In the genomic region with DNA sequence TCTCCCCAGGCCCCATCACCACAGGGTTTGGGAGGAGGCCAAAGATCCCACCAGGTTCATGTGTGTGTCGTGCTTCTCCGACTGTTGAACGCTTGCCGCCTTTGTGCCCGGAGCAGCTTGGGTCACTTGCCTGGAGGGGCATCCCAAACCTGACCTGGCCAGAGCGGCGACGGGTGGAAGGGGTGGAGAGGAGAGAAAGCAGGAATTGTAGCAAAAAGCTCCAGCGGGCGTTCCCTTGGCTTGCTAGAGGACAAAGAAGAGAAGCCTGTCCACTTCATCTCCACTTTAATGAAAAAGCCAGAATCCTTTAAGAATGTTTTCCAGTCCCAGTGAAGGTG, we compare ENCODE assay signal across 21 cellular contexts. TPM values are rescaled to one million over a fixed set of nuclear protein-coding genes. Genes with fewer than 3 reads are reported as not detected.
DNase-seq lines count a peak whose midpoint lies in the region; ATAC-seq and TF ChIP-seq lines count a peak whose summit lies in the region.
"Had no signal": no experiment of that assay in that cellular context is flagged by ENCODE, and none has a peak within 500 bp of the region (broad histone marks: within the 10 kb centered on the region; RNA-seq: fewer than 3 reads in every experiment).

No MANE protein-coding gene starts in this region.

- H3K4me1 Mint-ChIP-seq in MCF 10A (ENCODE audit: insufficient read depth, unreplicated experiment) (peaks cover 38% of the 10 kb centered on the region), activated B cell treated with CpG ODN at 0.5 μM for 24 hours (peaks cover 59% of the 10 kb centered on the region), memory B cell (peaks cover 37% of the 10 kb centered on the region)
- H3K4me1 Mint-ChIP-seq in stimulated activated naive CD8-positive, alpha-beta T cell treated with anti-CD3 and anti-CD28 coated beads, Interleukin-15, amount 100 ng/mL, for 72 hours = peaks cover 63% of the 10 kb centered on the region

- H3K27ac Mint-ChIP-seq in MCF 10A (ENCODE audit: low read depth, unreplicated experiment) (no peak overlapping the region), activated B cell treated with CpG ODN at 0.5 μM for 24 hours (peak overlapping the region; percentile 62), memory B cell (peak overlapping the region; percentile 83)
- H3K27ac Mint-ChIP-seq in stimulated activated naive CD8-positive, alpha-beta T cell treated with anti-CD3 and anti-CD28 coated beads, Interleukin-15, amount 100 ng/mL, for 72 hours = peak overlapping the region; percentile 37 to 71

- no peaks in the 10 kb centered on the region for H3K27me3 Mint-ChIP-seq in MCF 10A (ENCODE audit: insufficient read depth, unreplicated experiment)
- peaks cover 7% of the 10 kb centered on the region for H3K27me3 Mint-ChIP-seq in activated B cell treated with CpG ODN at 0.5 μM for 24 hours
- no peaks in the 10 kb centered on the region for H3K27me3 Mint-ChIP-seq in memory B cell
- no peaks in the 10 kb centered on the region for H3K27me3 Mint-ChIP-seq in stimulated activated naive CD8-positive, alpha-beta T cell treated with anti-CD3 and anti-CD28 coated beads, Interleukin-15, amount 100 ng/mL, for 72 hours

- intact Hi-C loops in MCF 10A (cut with micrococcal nuclease) (no loop called here), mammary epithelial cell (cut with micrococcal nuclease) (no loop called here), activated B cell treated with CpG ODN at 0.5 μM for 24 hours (cut with micrococcal nuclease) (loop anchor here (10.0 kb wide), 1 partner anchor 245 kb away; no protein-coding TSS in a partner anchor)

- H3K4me3 Mint-ChIP-seq in MCF 10A (ENCODE audit: unreplicated experiment) = peak overlapping the region; percentile 3
- H3K4me3 Mint-ChIP-seq in activated B cell treated with CpG ODN at 0.5 μM for 24 hours = peak overlapping the region; percentile 24
- no peak overlapping the region for H3K4me3 Mint-ChIP-seq in memory B cell
- H3K4me3 Mint-ChIP-seq in stimulated activated naive CD8-positive, alpha-beta T cell treated with anti-CD3 and anti-CD28 coated beads, Interleukin-15, amount 100 ng/mL, for 72 hours = peak overlapping the region; percentile 14 to 83

- H3K36me3 Mint-ChIP-seq in MCF 10A (ENCODE audit: insufficient read depth, unreplicated experiment) (peaks cover 38% of the 10 kb centered on the region), activated B cell treated with CpG ODN at 0.5 μM for 24 hours (ENCODE audit: low read depth) (peaks cover 20% of the 10 kb centered on the region), memory B cell (no peaks in the 10 kb centered on the region)

- H3K4me1 ChIP-seq in mammary epithelial cell (ENCODE audit: insufficient read depth, low read length) = peaks cover 25% of the 10 kb centered on the region
- H3K4me1 ChIP-seq: foreskin keratinocyte had no signal

- DNase-seq in MCF 10A (ENCODE audit: unreplicated experiment) (no peak), mammary epithelial cell (no peak), activated B cell treated with CpG ODN at 0.5 μM for 24 hours (no peak), memory B cell (ENCODE audit: low spot score in 2 of 2) (no peak), COLO829 (ENCODE audit: low spot score) (no peak)
- DNase-seq in stimulated activated naive CD8-positive, alpha-beta T cell treated with anti-CD3 and anti-CD28 coated beads, Interleukin-15, amount 100 ng/mL, for 72 hours = no peak
- DNase-seq in stimulated activated naive CD4-positive, alpha-beta T cell treated with Interleukin-2 at 50 U/mL for 16 hours (lab: John Stamatoyannopoulos, UW) = no peak
- DNase-seq: activated CD8-positive, alpha-beta memory T cell treated with anti-CD3 and anti-CD28 coated beads for 24 hours; brain microvascular endothelial cell; foreskin keratinocyte; GDM1; left cardiac atrium; NCI-H1048; NCI-H2029; NCI-H446 treated with DMSO at 0.1 percent for 48 hours; ovary; stimulated activated CD4-positive, alpha-beta T cell treated with anti-CD3 and anti-CD28 coated beads, Interleukin-2, amount 100 ng/mL, for 24 hours; substantia nigra had no signal

- no peaks in the 10 kb centered on the region for H3K27me3 ChIP-seq in mammary epithelial cell (ENCODE audit: insufficient read depth, low read length)
- H3K27me3 ChIP-seq: brain microvascular endothelial cell, foreskin keratinocyte, ovary had no signal

- peaks cover 17% of the 10 kb centered on the region for H3K79me2 ChIP-seq in mammary epithelial cell (ENCODE audit: insufficient read depth, low read length)

- WGBS in mammary epithelial cell (ENCODE audit: low coverage, missing lambda C conversion rate) = 97% methylated on average over 10 of the region's 10 CpGs

- in situ Hi-C loops in mammary epithelial cell (cut with MboI; ENCODE audit: low sequenced_read_pairs in 2 of 2) = no loop called here

- H3K9me3 ChIP-seq in mammary epithelial cell (replicated peaks; ENCODE audit: insufficient read depth, low read length) = no peaks in the 10 kb centered on the region
- H3K9me3 ChIP-seq: ovary had no signal

- POLR2A ChIA-PET in MCF 10A (lab: Yijun Ruan, JAX) (interaction anchor here (0.8 to 11.0 kb wide), 6 partner anchors 13 to 47 kb away, joined by 3 to 374 read pairs (median 3); a partner anchor contains a TSS), activated B cell treated with CpG ODN at 0.5 μM for 24 hours (lab: Charles Lee) (interaction anchor here (1.0 to 1.2 kb wide), 2 partner anchors 29 to 30 kb away, joined by 6 to 12 read pairs; no protein-coding TSS in a partner anchor)

- no peak overlapping the region for H3K9ac ChIP-seq in mammary epithelial cell (ENCODE audit: insufficient read depth, low read length)
- H3K9ac ChIP-seq: KMS-11 had no signal

- CTCF ChIA-PET in MCF 10A (lab: Yijun Ruan, JAX) (no interaction called here), mammary epithelial cell (lab: Charles Lee; ENCODE audit: low non-redundant PET) (no interaction called here), activated B cell treated with CpG ODN at 0.5 μM for 24 hours (lab: Charles Lee) (interaction anchor here (1.2 to 1.4 kb wide), 2 partner anchors 12 to 36 kb away, joined by 3 to 5 read pairs; no protein-coding TSS in a partner anchor)

- TF ChIP-seq CTCF in MCF 10A (IDR thresholded peaks at IDR 0.05; ENCODE audit: unreplicated experiment) = no peak
- no peak for TF ChIP-seq CTCF in mammary epithelial cell (conservative IDR thresholded peaks at IDR 0.05 in 1 of 2, IDR thresholded peaks at IDR 0.05 in 1 of 2; ENCODE audit: extremely low read depth in 1 of 2, insufficient read depth in 1 of 2, low read depth in 1 of 2, low read length in 2 of 2)
- no peak for TF ChIP-seq CTCF in activated B cell treated with CpG ODN at 0.5 μM for 24 hours (IDR thresholded peaks at IDR 0.05)

- H3K9me3 Mint-ChIP-seq in MCF 10A (ENCODE audit: unreplicated experiment) (no peaks in the 10 kb centered on the region), activated B cell treated with CpG ODN at 0.5 μM for 24 hours (no peaks in the 10 kb centered on the region), memory B cell (no peaks in the 10 kb centered on the region)
- no peaks in the 10 kb centered on the region for H3K9me3 Mint-ChIP-seq in stimulated activated naive CD8-positive, alpha-beta T cell treated with anti-CD3 and anti-CD28 coated beads, Interleukin-15, amount 100 ng/mL, for 72 hours

- H3K4me2 ChIP-seq in mammary epithelial cell (ENCODE audit: insufficient read depth, low read depth, low read length) = no peak overlapping the region

- TF ChIP-seq POLR2A in GM18505 (IDR thresholded peaks at IDR 0.05; ENCODE audit: borderline replicate concordance, extremely low read depth, insufficient read depth, insufficient read length) = no peak

- BruUV-seq in MCF 10A (replicated peaks; lab: Mats Ljungman, UMichigan) = no TSS peak
- no TSS peak for BruUV-seq in mammary epithelial cell (replicated peaks; lab: Mats Ljungman, UMichigan)

- H3K4me3 ChIP-seq in mammary epithelial cell (replicated peaks in 1 of 3; ENCODE audit: insufficient read depth in 1 of 3, low read depth in 2 of 3, low read length in 3 of 3) = no peak overlapping the region
- H3K4me3 ChIP-seq: ovary had no signal

- no peaks in the 10 kb centered on the region for H3K36me3 ChIP-seq in mammary epithelial cell (ENCODE audit: insufficient read depth, low read length)
- H3K36me3 ChIP-seq: brain microvascular endothelial cell, ovary had no signal

- ATAC-seq in activated B cell treated with CpG ODN at 0.5 μM for 24 hours (ENCODE audit: low read depth) = no peak
- no peak for ATAC-seq in memory B cell (ENCODE audit: low read depth)
- ATAC-seq in stimulated activated naive CD8-positive, alpha-beta T cell treated with anti-CD3 and anti-CD28 coated beads, Interleukin-15, amount 100 ng/mL, for 72 hours = no peak
- ATAC-seq in GM18505 (IDR thresholded peaks at IDR 0.05; ENCODE audit: unreplicated experiment) = no peak
- ATAC-seq: foreskin keratinocyte, left cardiac atrium, SK-N-SH treated with all-trans-retinoic acid at 6 μM for 48 hours had no signal

- dilution Hi-C loops in mammary epithelial cell (cut with HindIII; ENCODE audit: low sequenced_read_pairs) = no loop called here

- H2AFZ ChIP-seq in mammary epithelial cell (ENCODE audit: low read depth, low read length) = no peak overlapping the region

- H4K20me1 ChIP-seq in mammary epithelial cell (ENCODE audit: insufficient read depth, low read length) = no peaks in the 10 kb centered on the region

- no peak overlapping the region for H3K27ac ChIP-seq in mammary epithelial cell (ENCODE audit: insufficient read depth, low read depth, low read length)
- H3K27ac ChIP-seq: brain microvascular endothelial cell, foreskin keratinocyte, KMS-11, ovary had no signal

RNA-seq across cellular contexts. Expression of a gene that starts 2.9 kb away (rescaled TPM):
- total RNA-seq in MCF 10A (2022) (42.8 and 49.4 TPM in 2 replicates), mammary epithelial cell (10 to 100 TPM; 10.3 to 30.6 TPM), activated B cell treated with CpG ODN at 0.5 μM for 24 hours (34.9 and 39.6 TPM in 2 replicates)
- polyA plus RNA-seq in mammary epithelial cell = 10.1 TPM
- polyA minus RNA-seq in mammary epithelial cell = 10.5 TPM

RNA-seq across cellular contexts. Expression of a gene that starts 15.2 kb away (rescaled TPM):
- total RNA-seq in MCF 10A (2022) (26.3 and 27.0 TPM in 2 replicates), mammary epithelial cell (10 to 100 TPM in 1 of 2 donors, 1 to 10 TPM in 1; 6.3 to 31.4 TPM), activated B cell treated with CpG ODN at 0.5 μM for 24 hours (0.32 and 0.51 TPM in 2 replicates)
- polyA plus RNA-seq in mammary epithelial cell = 18.8 TPM
- 6.6 TPM for polyA minus RNA-seq in mammary epithelial cell

RNA-seq across cellular contexts. Expression of a gene that starts 23.6 kb away (rescaled TPM):
- total RNA-seq in MCF 10A (2022) (2,995 and 4,050 TPM in 2 replicates), mammary epithelial cell (1,000 to 10,000 TPM; 2,031 to 4,986 TPM), activated B cell treated with CpG ODN at 0.5 μM for 24 hours (2,528 and 2,812 TPM in 2 replicates)
- 4,579 TPM for polyA plus RNA-seq in mammary epithelial cell
- polyA minus RNA-seq in mammary epithelial cell = 7,221 TPM

RNA-seq across cellular contexts. Expression of a gene that starts 40.8 kb away (rescaled TPM):
- total RNA-seq in MCF 10A (2022) (12.5 and 16.1 TPM in 2 replicates), mammary epithelial cell (1 to 10 TPM; 5.7 to 6.0 TPM), activated B cell treated with CpG ODN at 0.5 μM for 24 hours (30.9 and 36.9 TPM in 2 replicates)
- polyA plus RNA-seq in mammary epithelial cell = 3.3 TPM
- not detected for polyA minus RNA-seq in mammary epithelial cell
